24 cellular contexts compared by ENCODE assay signal in genomic region chr6:143394351-143394750, GRCh38.
"Had no signal": no experiment of that assay in that cellular context is flagged by ENCODE, and none has a peak within 500 bp of the region (broad histone marks: within the 10 kb centered on the region; RNA-seq: fewer than 3 reads in every experiment).

No MANE protein-coding gene starts in this region.

- H3K4me3 Mint-ChIP-seq: activated CD4-positive, alpha-beta memory T cell treated with anti-CD3 and anti-CD28 coated beads, Interleukin-2, amount 10 ng/mL, durations not matched to agents 7 days and 5 days; activated CD4-positive, alpha-beta T cell treated with anti-CD3 and anti-CD28 coated beads, Interleukin-2, amount 10 ng/mL, durations not matched to agents 24 days and 14 days; activated naive CD8-positive, alpha-beta T cell treated with anti-CD3 and anti-CD28 coated beads, Interleukin-2, amount 50 U/mL, for 24 hours; immature natural killer cell; natural killer cell; stimulated activated naive CD8-positive, alpha-beta T cell treated with anti-CD3 and anti-CD28 coated beads, Interleukin-15, amount 100 ng/mL, for 72 hours had no signal

- H3K79me2 ChIP-seq: hepatocyte had no signal

- ATAC-seq: activated CD4-positive, CD25-positive, alpha-beta regulatory T cell treated with anti-CD3 and anti-CD28 coated beads, Interleukin-2, amount 50 U/mL, for 24 hours; activated naive CD8-positive, alpha-beta T cell treated with anti-CD3 and anti-CD28 coated beads, Interleukin-2, amount 50 U/mL, for 24 hours; left lung; natural killer cell; pancreas; psoas muscle; right cardiac atrium; stimulated activated naive CD8-positive, alpha-beta T cell treated with anti-CD3 and anti-CD28 coated beads, Interleukin-15, amount 100 ng/mL, for 72 hours had no signal

- H3K36me3 ChIP-seq: left lung, neutrophil, pancreas, tibial artery had no signal

- H3K27me3 ChIP-seq: hepatocyte, left lung, neutrophil, pancreas, tibial artery had no signal

- H2AFZ ChIP-seq: hepatocyte had no signal

- H3K27ac ChIP-seq: hepatocyte, left lung, neutrophil, pancreas, psoas muscle, tibial artery, VCaP had no signal

- H3K27ac Mint-ChIP-seq: activated CD4-positive, alpha-beta memory T cell treated with anti-CD3 and anti-CD28 coated beads, Interleukin-2, amount 10 ng/mL, durations not matched to agents 7 days and 5 days; activated CD4-positive, alpha-beta T cell treated with anti-CD3 and anti-CD28 coated beads, Interleukin-2, amount 10 ng/mL, durations not matched to agents 24 days and 14 days; activated naive CD8-positive, alpha-beta T cell treated with anti-CD3 and anti-CD28 coated beads, Interleukin-2, amount 50 U/mL, for 24 hours; immature natural killer cell; natural killer cell; stimulated activated naive CD8-positive, alpha-beta T cell treated with anti-CD3 and anti-CD28 coated beads, Interleukin-15, amount 100 ng/mL, for 72 hours had no signal

- H3K4me2 ChIP-seq: hepatocyte had no signal

- H3K9me3 Mint-ChIP-seq: activated CD4-positive, alpha-beta memory T cell treated with anti-CD3 and anti-CD28 coated beads, Interleukin-2, amount 10 ng/mL, durations not matched to agents 7 days and 5 days; activated CD4-positive, alpha-beta T cell treated with anti-CD3 and anti-CD28 coated beads, Interleukin-2, amount 10 ng/mL, durations not matched to agents 24 days and 14 days; activated naive CD8-positive, alpha-beta T cell treated with anti-CD3 and anti-CD28 coated beads, Interleukin-2, amount 50 U/mL, for 24 hours; immature natural killer cell; natural killer cell; stimulated activated naive CD8-positive, alpha-beta T cell treated with anti-CD3 and anti-CD28 coated beads, Interleukin-15, amount 100 ng/mL, for 72 hours had no signal

- H3K4me3 ChIP-seq: hepatocyte, left lung, lung, pancreas, psoas muscle, tibial artery had no signal

- H3K9me3 ChIP-seq: left lung, neutrophil, pancreas, psoas muscle, tibial artery had no signal

- H3K27me3 Mint-ChIP-seq: activated CD4-positive, alpha-beta T cell treated with anti-CD3 and anti-CD28 coated beads, Interleukin-2, amount 10 ng/mL, durations not matched to agents 24 days and 14 days had no signal

- DNase-seq: activated CD4-positive, alpha-beta memory T cell treated with anti-CD3 and anti-CD28 coated beads, Interleukin-2, amount 10 ng/mL, durations not matched to agents 7 days and 5 days; activated CD4-positive, alpha-beta T cell treated with anti-CD3 and anti-CD28 coated beads, Interleukin-2, amount 10 ng/mL, durations not matched to agents 24 days and 14 days; activated gamma-delta T cell; activated naive CD4-positive, alpha-beta T cell treated with anti-CD3 and anti-CD28 coated beads, Interleukin-2, amount 50 U/mL, for 16 hours; activated naive CD8-positive, alpha-beta T cell treated with anti-CD3 and anti-CD28 coated beads, Interleukin-2, amount 50 U/mL, for 24 hours; central memory CD4-positive, alpha-beta T cell; dermis blood vessel endothelial cell; effector CD8-positive, alpha-beta T cell; glutamatergic neuron; immature natural killer cell; kidney glomerular epithelial cell; left lung; natural killer cell; pancreas; psoas muscle; stimulated activated CD4-positive, alpha-beta T cell treated with anti-CD3 and anti-CD28 coated beads, Interleukin-1b, Interleukin-23, amount 100 ng/mL, for 48 hours; stimulated activated naive CD8-positive, alpha-beta T cell treated with anti-CD3 and anti-CD28 coated beads, Interleukin-15, amount 100 ng/mL, for 72 hours; tibial artery had no signal

- H3K4me1 Mint-ChIP-seq: activated CD4-positive, alpha-beta T cell treated with anti-CD3 and anti-CD28 coated beads, Interleukin-2, amount 10 ng/mL, durations not matched to agents 24 days and 14 days; activated naive CD8-positive, alpha-beta T cell treated with anti-CD3 and anti-CD28 coated beads, Interleukin-2, amount 50 U/mL, for 24 hours; stimulated activated naive CD8-positive, alpha-beta T cell treated with anti-CD3 and anti-CD28 coated beads, Interleukin-15, amount 100 ng/mL, for 72 hours had no signal

- H3K4me1 ChIP-seq: left lung, psoas muscle had no signal

- H3K36me3 Mint-ChIP-seq: immature natural killer cell, natural killer cell had no signal
